ENCODE assay signal across 1 cellular context in genomic region chr9:105881654-105882349, GRCh38.
TF ChIP-seq lines count a peak whose summit lies in the region.

No MANE protein-coding gene starts in this region.

TF ChIP-seq in K562, 482 proteins besides CTCF, POLR2A, EP300 and RAD21 (continued from another document):
- TF ChIP-seq THAP12 (CRISPR knock-in tag; IDR thresholded peaks at IDR 0.05): no peak
- peak; percentile 85 to 87 for TF ChIP-seq NRF1 (conservative IDR thresholded peaks at IDR 0.05 in 1 of 2, IDR thresholded peaks at IDR 0.05 in 1 of 2)
- TF ChIP-seq USF1 (CRISPR knock-in tag; IDR thresholded peaks at IDR 0.05): no peak
- peak; percentile 18; the same call in 1 of the 2 replicates for TF ChIP-seq CTBP1 (IDR thresholded peaks at IDR 0.05; ENCODE audit: borderline replicate concordance)
- no peak for TF ChIP-seq CHD7 (IDR thresholded peaks at IDR 0.05; ENCODE audit: low read depth, low read length)
- no peak for TF ChIP-seq ZC3H11A (IDR thresholded peaks at IDR 0.05; ENCODE audit: low read depth, low read length)
- TF ChIP-seq GATAD2A (IDR thresholded peaks at IDR 0.05): no peak
- peak; percentile 75 for TF ChIP-seq DEAF1 (CRISPR knock-in tag; IDR thresholded peaks at IDR 0.05)
- no peak for TF ChIP-seq ARID4B (CRISPR knock-in tag; IDR thresholded peaks at IDR 0.05)
- no peak for TF ChIP-seq TSC22D4 (tag; IDR thresholded peaks at IDR 0.05)
- no peak for TF ChIP-seq ZNF592 (IDR thresholded peaks at IDR 0.05)
- no peak for TF ChIP-seq ATF3 (IDR thresholded peaks at IDR 0.05)
- TF ChIP-seq ATF3 (CRISPR knock-in tag; conservative IDR thresholded peaks at IDR 0.05): no peak
